ENCODE assay signal across 20 cellular contexts in the genomic region with DNA sequence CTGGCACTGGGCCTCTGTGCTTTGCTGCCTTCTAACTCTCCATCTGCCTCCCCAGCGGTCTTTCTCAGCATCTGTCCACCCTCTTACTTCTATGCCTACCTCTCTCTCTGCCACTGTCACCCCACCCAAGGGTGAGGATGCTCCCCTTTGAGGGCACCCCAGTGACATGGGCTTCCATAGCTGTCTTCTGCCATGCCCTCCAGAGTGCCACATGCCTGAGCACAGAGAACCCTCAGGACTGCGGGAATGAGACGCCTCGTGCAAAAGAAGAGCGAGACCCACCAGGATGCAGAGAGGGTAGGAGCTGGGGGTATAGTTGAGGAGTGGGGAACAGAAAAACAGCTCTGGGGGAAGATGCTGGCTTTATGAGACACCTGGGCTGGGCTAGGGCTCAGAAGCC.
"Had no signal": no experiment of that assay in that cellular context is flagged by ENCODE, and none has a peak within 500 bp of the region (broad histone marks: within the 10 kb centered on the region; RNA-seq: fewer than 3 reads in every experiment).

No MANE protein-coding gene starts in this region.

- H3K4me3 ChIP-seq: dorsolateral prefrontal cortex, mucosa of descending colon, ovary, right atrium auricular region, sigmoid colon, suprapubic skin, thyroid gland, upper lobe of left lung, uterus had no signal

- H3K36me3 ChIP-seq: neutrophil, ovary, right atrium auricular region, sigmoid colon, suprapubic skin, thyroid gland, upper lobe of left lung, uterus had no signal

- H3K4me3 Mint-ChIP-seq: naive thymus-derived CD8-positive, alpha-beta T cell had no signal

- DNase-seq: cortex of kidney; dorsolateral prefrontal cortex; effector CD8-positive, alpha-beta T cell; foreskin melanocyte; glutamatergic neuron; islet precursor cell; mucosa of descending colon; naive thymus-derived CD8-positive, alpha-beta T cell; ovary; sigmoid colon; small intestine; stimulated activated CD4-positive, alpha-beta T cell treated with anti-CD3 and anti-CD28 coated beads, Interleukin-12 subunit alpha, Interleukin-12 subunit beta, amount 100 ng/mL, for 4 hours; stimulated activated naive CD4-positive, alpha-beta T cell treated with Interleukin-2 at 50 U/mL for 16 hours; uterus had no signal

- H3K9me3 ChIP-seq: mucosa of descending colon, neutrophil, ovary, right atrium auricular region, sigmoid colon, suprapubic skin, thyroid gland, upper lobe of left lung, uterus had no signal

- H3K27ac ChIP-seq: neutrophil, ovary, right atrium auricular region, sigmoid colon, suprapubic skin, thyroid gland, upper lobe of left lung, uterus had no signal

- ATAC-seq: left lobe of liver; mucosa of descending colon; naive thymus-derived CD8-positive, alpha-beta T cell had no signal

- H3K9me3 Mint-ChIP-seq: naive thymus-derived CD8-positive, alpha-beta T cell had no signal

- H3K36me3 Mint-ChIP-seq: naive thymus-derived CD8-positive, alpha-beta T cell had no signal

- H3K4me1 ChIP-seq: suprapubic skin, uterus had no signal

- H3K27me3 ChIP-seq: neutrophil, ovary, right atrium auricular region, sigmoid colon, suprapubic skin, thyroid gland, upper lobe of left lung, uterus had no signal
